Comparison of ENCODE assay signal across 1 cellular context in the genomic region with DNA sequence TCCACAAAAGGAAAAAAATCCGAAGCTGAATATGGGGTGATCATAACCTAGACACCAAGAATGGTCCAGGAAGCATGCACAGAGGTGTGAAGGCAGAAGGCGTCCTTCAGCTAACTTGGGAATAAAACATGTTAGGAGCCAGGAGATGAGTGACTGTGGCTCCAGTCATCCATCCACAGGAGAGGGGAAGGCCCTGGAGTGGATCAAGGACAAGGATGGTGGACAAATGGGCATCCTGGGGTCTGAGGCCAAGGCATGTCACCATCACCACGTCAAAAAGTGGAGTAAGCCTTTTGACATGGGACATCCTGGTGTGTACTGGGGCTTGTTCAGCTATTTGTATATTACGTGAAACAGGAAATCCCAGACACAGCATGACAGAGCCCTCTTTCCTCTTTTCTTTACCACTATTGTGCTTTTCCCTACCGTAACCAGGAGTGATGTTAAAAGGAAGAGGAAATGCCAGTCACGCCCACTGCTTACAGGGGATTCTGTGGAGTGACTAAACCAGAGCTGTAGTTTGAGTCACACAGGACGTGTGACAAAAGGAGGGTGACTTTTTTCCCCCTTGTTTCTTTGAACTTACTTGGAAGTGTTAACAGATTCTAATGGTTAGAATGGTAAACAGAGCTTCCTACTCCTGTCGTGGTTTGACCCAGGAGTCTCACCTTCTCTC.
TF ChIP-seq lines count a peak whose summit lies in the region.

No MANE protein-coding gene starts in this region.

TF ChIP-seq in HepG2, 621 proteins besides CTCF, POLR2A, EP300 and RAD21 (continued from another document and continues in another):
- TF ChIP-seq, protein P1, sequence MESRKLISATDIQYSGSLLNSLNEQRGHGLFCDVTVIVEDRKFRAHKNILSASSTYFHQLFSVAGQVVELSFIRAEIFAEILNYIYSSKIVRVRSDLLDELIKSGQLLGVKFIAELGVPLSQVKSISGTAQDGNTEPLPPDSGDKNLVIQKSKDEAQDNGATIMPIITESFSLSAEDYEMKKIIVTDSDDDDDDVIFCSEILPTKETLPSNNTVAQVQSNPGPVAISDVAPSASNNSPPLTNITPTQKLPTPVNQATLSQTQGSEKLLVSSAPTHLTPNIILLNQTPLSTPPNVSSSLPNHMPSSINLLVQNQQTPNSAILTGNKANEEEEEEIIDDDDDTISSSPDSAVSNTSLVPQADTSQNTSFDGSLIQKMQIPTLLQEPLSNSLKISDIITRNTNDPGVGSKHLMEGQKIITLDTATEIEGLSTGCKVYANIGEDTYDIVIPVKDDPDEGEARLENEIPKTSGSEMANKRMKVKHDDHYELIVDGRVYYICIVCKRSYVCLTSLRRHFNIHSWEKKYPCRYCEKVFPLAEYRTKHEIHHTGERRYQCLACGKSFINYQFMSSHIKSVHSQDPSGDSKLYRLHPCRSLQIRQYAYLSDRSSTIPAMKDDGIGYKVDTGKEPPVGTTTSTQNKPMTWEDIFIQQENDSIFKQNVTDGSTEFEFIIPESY (CRISPR knock-in tag; IDR thresholded peaks at IDR 0.05): peak; percentile 31; the same call in 1 of the 2 replicates
- TF ChIP-seq HOXA5 (CRISPR knock-in tag; IDR thresholded peaks at IDR 0.05) (no peak), SUZ12 (IDR thresholded peaks at IDR 0.05; ENCODE audit: low read depth, low read length) (no peak), IKZF1 (IDR thresholded peaks at IDR 0.05) (no peak), MAZ (IDR thresholded peaks at IDR 0.05; ENCODE audit: borderline replicate concordance, low read depth, low read length) (no peak), MAZ (CRISPR knock-in tag; IDR thresholded peaks at IDR 0.05; ENCODE audit: low read depth) (0 out of 2 replicates have a peak, but pooled peaks have one; percentile 14), SP5 (CRISPR knock-in tag; IDR thresholded peaks at IDR 0.05; ENCODE audit: borderline replicate concordance, low read depth) (peak; percentile 80), RXRB (CRISPR knock-in tag; IDR thresholded peaks at IDR 0.05; ENCODE audit: borderline replicate concordance) (peak; percentile 4; the same call in 1 of the 2 replicates), ASH2L (IDR thresholded peaks at IDR 0.05; ENCODE audit: insufficient read length, low read depth, low read length) (no peak), SOX5 (CRISPR knock-in tag; IDR thresholded peaks at IDR 0.05; ENCODE audit: borderline replicate concordance) (peak; percentile 72; the same call in 1 of the 2 replicates), REL (CRISPR knock-in tag; conservative IDR thresholded peaks at IDR 0.05) (no peak), RFXAP (CRISPR knock-in tag; IDR thresholded peaks at IDR 0.05; ENCODE audit: borderline replicate concordance) (no peak), MAFK (conservative IDR thresholded peaks at IDR 0.05 in 1 of 2, IDR thresholded peaks at IDR 0.05 in 1 of 2; ENCODE audit: low read length in 2 of 2) (no peak), PRPF4 (IDR thresholded peaks at IDR 0.05; ENCODE audit: low read depth, low read length, poor library complexity, severe bottlenecking) (no peak), ZNF678 (CRISPR knock-in tag; IDR thresholded peaks at IDR 0.05) (no peak), TBP (CRISPR knock-in tag; IDR thresholded peaks at IDR 0.05) (no peak), MYNN (CRISPR knock-in tag; IDR thresholded peaks at IDR 0.05; ENCODE audit: low read depth) (no peak), ELF3 (CRISPR knock-in tag; IDR thresholded peaks at IDR 0.05) (peak; percentile 84), GATA4 (IDR thresholded peaks at IDR 0.05; ENCODE audit: borderline replicate concordance, low read depth) (no peak), ZNF749 (CRISPR knock-in tag; IDR thresholded peaks at IDR 0.05; ENCODE audit: borderline replicate concordance) (no peak), FOXA3 (CRISPR knock-in tag; IDR thresholded peaks at IDR 0.05) (peak; percentile 60; the same call in 1 of the 2 replicates), SP2 (CRISPR knock-in tag; IDR thresholded peaks at IDR 0.05) (no peak), ZNF275 (CRISPR knock-in tag; IDR thresholded peaks at IDR 0.05; ENCODE audit: borderline replicate concordance) (no peak), MED8 (CRISPR knock-in tag; IDR thresholded peaks at IDR 0.05; ENCODE audit: insufficient replicate concordance) (no peak), HINFP (CRISPR knock-in tag; IDR thresholded peaks at IDR 0.05; ENCODE audit: low read depth) (0 out of 2 replicates have a peak, but pooled peaks have one; percentile 35), ZNF24 (IDR thresholded peaks at IDR 0.05) (no peak), GATAD2A (CRISPR knock-in tag; IDR thresholded peaks at IDR 0.05) (peak; percentile 67), EED (CRISPR knock-in tag; IDR thresholded peaks at IDR 0.05) (no peak), ZNF550 (CRISPR knock-in tag; IDR thresholded peaks at IDR 0.05; ENCODE audit: borderline replicate concordance) (no peak), ZNF343 (CRISPR knock-in tag; IDR thresholded peaks at IDR 0.05) (no peak), ZSCAN22 (CRISPR knock-in tag; IDR thresholded peaks at IDR 0.05) (no peak), HDAC2 (CRISPR knock-in tag; IDR thresholded peaks at IDR 0.05) (peak; percentile 49; the same call in 1 of the 2 replicates), STAG1 (CRISPR knock-in tag; IDR thresholded peaks at IDR 0.05) (no peak), CHD2 (IDR thresholded peaks at IDR 0.05; ENCODE audit: low read depth, low read length) (no peak), ZNF496 (CRISPR knock-in tag; IDR thresholded peaks at IDR 0.05; ENCODE audit: insufficient replicate concordance) (no peak), ZBTB34 (CRISPR knock-in tag; IDR thresholded peaks at IDR 0.05) (0 out of 2 replicates have a peak, but pooled peaks have one; percentile 47), MEIS2 (CRISPR knock-in tag; IDR thresholded peaks at IDR 0.05) (0 out of 2 replicates have a peak, but pooled peaks have one; percentile 21), ZNF567 (CRISPR knock-in tag; IDR thresholded peaks at IDR 0.05; ENCODE audit: borderline replicate concordance) (no peak), HNF4A (CRISPR knock-in tag; IDR thresholded peaks at IDR 0.05) (no peak), ZNF713 (CRISPR knock-in tag; IDR thresholded peaks at IDR 0.05) (no peak), ZFYVE20 (CRISPR knock-in tag; IDR thresholded peaks at IDR 0.05; ENCODE audit: borderline replicate concordance, low read depth) (no peak), FOSL1 (CRISPR knock-in tag; IDR thresholded peaks at IDR 0.05; ENCODE audit: borderline replicate concordance) (no peak), RBM22 (optimal IDR thresholded peaks at IDR 0.05; ENCODE audit: low read length) (peak; percentile 19), HHEX (CRISPR knock-in tag; IDR thresholded peaks at IDR 0.05) (no peak), HIVEP1 (CRISPR knock-in tag; IDR thresholded peaks at IDR 0.05) (no peak), PAXIP1 (CRISPR knock-in tag; conservative IDR thresholded peaks at IDR 0.05) (0 out of 2 replicates have a peak, but pooled peaks have one; percentile 41), CEBPB (IDR thresholded peaks at IDR 0.05; ENCODE audit: borderline replicate concordance, low read depth, low read length) (no peak)
- TF ChIP-seq, protein P2, sequence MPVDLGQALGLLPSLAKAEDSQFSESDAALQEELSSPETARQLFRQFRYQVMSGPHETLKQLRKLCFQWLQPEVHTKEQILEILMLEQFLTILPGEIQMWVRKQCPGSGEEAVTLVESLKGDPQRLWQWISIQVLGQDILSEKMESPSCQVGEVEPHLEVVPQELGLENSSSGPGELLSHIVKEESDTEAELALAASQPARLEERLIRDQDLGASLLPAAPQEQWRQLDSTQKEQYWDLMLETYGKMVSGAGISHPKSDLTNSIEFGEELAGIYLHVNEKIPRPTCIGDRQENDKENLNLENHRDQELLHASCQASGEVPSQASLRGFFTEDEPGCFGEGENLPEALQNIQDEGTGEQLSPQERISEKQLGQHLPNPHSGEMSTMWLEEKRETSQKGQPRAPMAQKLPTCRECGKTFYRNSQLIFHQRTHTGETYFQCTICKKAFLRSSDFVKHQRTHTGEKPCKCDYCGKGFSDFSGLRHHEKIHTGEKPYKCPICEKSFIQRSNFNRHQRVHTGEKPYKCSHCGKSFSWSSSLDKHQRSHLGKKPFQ (CRISPR knock-in tag; IDR thresholded peaks at IDR 0.05; ENCODE audit: insufficient replicate concordance): no peak
- TF ChIP-seq, protein P3, sequence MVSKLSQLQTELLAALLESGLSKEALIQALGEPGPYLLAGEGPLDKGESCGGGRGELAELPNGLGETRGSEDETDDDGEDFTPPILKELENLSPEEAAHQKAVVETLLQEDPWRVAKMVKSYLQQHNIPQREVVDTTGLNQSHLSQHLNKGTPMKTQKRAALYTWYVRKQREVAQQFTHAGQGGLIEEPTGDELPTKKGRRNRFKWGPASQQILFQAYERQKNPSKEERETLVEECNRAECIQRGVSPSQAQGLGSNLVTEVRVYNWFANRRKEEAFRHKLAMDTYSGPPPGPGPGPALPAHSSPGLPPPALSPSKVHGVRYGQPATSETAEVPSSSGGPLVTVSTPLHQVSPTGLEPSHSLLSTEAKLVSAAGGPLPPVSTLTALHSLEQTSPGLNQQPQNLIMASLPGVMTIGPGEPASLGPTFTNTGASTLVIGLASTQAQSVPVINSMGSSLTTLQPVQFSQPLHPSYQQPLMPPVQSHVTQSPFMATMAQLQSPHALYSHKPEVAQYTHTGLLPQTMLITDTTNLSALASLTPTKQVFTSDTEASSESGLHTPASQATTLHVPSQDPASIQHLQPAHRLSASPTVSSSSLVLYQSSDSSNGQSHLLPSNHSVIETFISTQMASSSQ (IDR thresholded peaks at IDR 0.05; ENCODE audit: low read depth): peak; percentile 31; the same call in 1 of the 2 replicates
- TF ChIP-seq, protein P3 (CRISPR knock-in tag; IDR thresholded peaks at IDR 0.05; ENCODE audit: borderline replicate concordance): peak; percentile 59; the same call in 1 of the 2 replicates
